15 cellular contexts compared by ENCODE assay signal in genomic region chr18:53153281-53153680, GRCh38.
DNase-seq lines count a peak whose midpoint lies in the region; ATAC-seq and TF ChIP-seq lines count a peak whose summit lies in the region.
"Had no signal": no experiment of that assay in that cellular context is flagged by ENCODE, and none has a peak within 500 bp of the region (broad histone marks: within the 10 kb centered on the region; RNA-seq: fewer than 3 reads in every experiment).

No MANE protein-coding gene starts in this region.

- no peak overlapping the region for H3K27ac Mint-ChIP-seq in MCF 10A (ENCODE audit: low read depth, unreplicated experiment)
- no peak overlapping the region for H3K27ac Mint-ChIP-seq in naive thymus-derived CD8-positive, alpha-beta T cell
- H3K27ac Mint-ChIP-seq: stimulated activated naive CD8-positive, alpha-beta T cell treated with anti-CD3 and anti-CD28 coated beads, Interleukin-15, Interleukin-2, amounts not matched to agents 100 ng/mL and 50 ng/mL, for 24 hours had no signal

- intact Hi-C loops in MCF 10A (cut with micrococcal nuclease), result no loop called here
- intact Hi-C loops in breast epithelium (cut with DNase I; ENCODE audit: low total_unique reads), result no loop called here
- intact Hi-C loops in mammary epithelial cell (cut with micrococcal nuclease), result loop anchor here (5.0 kb wide), 1 partner anchor 1486 kb away; no protein-coding TSS in a partner anchor
- intact Hi-C loops in testis (cut with DNase I; ENCODE audit: low total_unique reads), result no loop called here

- no peaks in the 10 kb centered on the region for H3F3A ChIP-seq in MM.1S (ENCODE audit: insufficient read depth, low read length)

- H3K4me1 ChIP-seq in breast epithelium, result no peaks in the 10 kb centered on the region
- H3K4me1 ChIP-seq in mammary epithelial cell (ENCODE audit: insufficient read depth, low read length), result no peaks in the 10 kb centered on the region
- H3K4me1 ChIP-seq in testis, result no peaks in the 10 kb centered on the region
- no peaks in the 10 kb centered on the region for H3K4me1 ChIP-seq in MM.1S (ENCODE audit: low read length)
- H3K4me1 ChIP-seq: gastroesophageal sphincter, spleen had no signal

- H3K9me2 ChIP-seq in MM.1S (replicated peaks; ENCODE audit: insufficient read depth, low read length), result no peaks in the 10 kb centered on the region

- H3K79me2 ChIP-seq in mammary epithelial cell (ENCODE audit: insufficient read depth, low read length) (no peaks in the 10 kb centered on the region), MM.1S (ENCODE audit: low read length) (no peaks in the 10 kb centered on the region)

- no peak overlapping the region for H3K4me2 ChIP-seq in mammary epithelial cell (ENCODE audit: insufficient read depth, low read depth, low read length)
- H3K4me2 ChIP-seq in MM.1S (ENCODE audit: low read depth, low read length), result no peak overlapping the region
- H3K4me2 ChIP-seq: BLaER1 treated with 17β-estradiol and CSF1 and Interleukin-3, amounts not matched to agents 10 nM and 100 nM had no signal

- ATAC-seq in HG03025 (IDR thresholded peaks at IDR 0.05; ENCODE audit: low FRiP score, unreplicated experiment), result no peak
- no peak for ATAC-seq in naive thymus-derived CD8-positive, alpha-beta T cell
- ATAC-seq: gastroesophageal sphincter, HCT116 had no signal

- BruUV-seq in MCF 10A (replicated peaks; lab: Mats Ljungman, UMichigan) (no TSS peak), mammary epithelial cell (replicated peaks; lab: Mats Ljungman, UMichigan) (no TSS peak)

- no peak for TF ChIP-seq CTCF in MCF 10A (IDR thresholded peaks at IDR 0.05; ENCODE audit: unreplicated experiment)
- no peak for TF ChIP-seq CTCF in breast epithelium (IDR thresholded peaks at IDR 0.05)
- peak; percentile 22; the same call in 1 of the 2 replicates for TF ChIP-seq CTCF in LNCAP (IDR thresholded peaks at IDR 0.05)
- TF ChIP-seq CTCF in mammary epithelial cell (conservative IDR thresholded peaks at IDR 0.05 in 1 of 2, IDR thresholded peaks at IDR 0.05 in 1 of 2; ENCODE audit: extremely low read depth in 1 of 2, insufficient read depth in 1 of 2, low read depth in 1 of 2, low read length in 2 of 2), result peak; percentile 10 to 14
- peak; percentile 9 to 44 (median 10) for TF ChIP-seq CTCF in testis (IDR thresholded peaks at IDR 0.05)
- no peak for TF ChIP-seq CTCF in MM.1S (IDR thresholded peaks at IDR 0.05; ENCODE audit: low read length)

- H3K9me3 ChIP-seq in breast epithelium, result no peaks in the 10 kb centered on the region
- peaks cover 5% of the 10 kb centered on the region for H3K9me3 ChIP-seq in mammary epithelial cell (replicated peaks; ENCODE audit: insufficient read depth, low read length)
- H3K9me3 ChIP-seq in testis, result no peaks in the 10 kb centered on the region
- no peaks in the 10 kb centered on the region for H3K9me3 ChIP-seq in MM.1S (replicated peaks; ENCODE audit: insufficient read depth, low read length)
- H3K9me3 ChIP-seq: BLaER1 treated with 17β-estradiol and CSF1 and Interleukin-3, amounts not matched to agents 10 nM and 100 nM; gastroesophageal sphincter; spleen had no signal

- H3K9ac ChIP-seq in mammary epithelial cell (ENCODE audit: insufficient read depth, low read length), result no peak overlapping the region
- no peak overlapping the region for H3K9ac ChIP-seq in MM.1S (ENCODE audit: low read length)
- H3K9ac ChIP-seq: BLaER1 treated with 17β-estradiol and CSF1 and Interleukin-3, amounts not matched to agents 10 nM and 100 nM had no signal

- H2AFZ ChIP-seq in mammary epithelial cell (ENCODE audit: low read depth, low read length) (no peak overlapping the region), MM.1S (ENCODE audit: low read length) (no peak overlapping the region)

- in situ Hi-C loops in mammary epithelial cell (cut with MboI; ENCODE audit: low sequenced_read_pairs in 2 of 2), result no loop called here

- POLR2A ChIA-PET in MCF 10A (lab: Yijun Ruan, JAX), result no interaction called here
- POLR2A ChIA-PET in naive thymus-derived CD8-positive, alpha-beta T cell (lab: Charles Lee), result no interaction called here

- WGBS in mammary epithelial cell (ENCODE audit: low coverage, missing lambda C conversion rate), result 54% methylated on average over 4 of the region's 4 CpGs
- WGBS in testis, 2 donors, result 33 to 46% methylated on average over 4 of the region's 4 CpGs

- no peaks in the 10 kb centered on the region for H3K27me3 Mint-ChIP-seq in MCF 10A (ENCODE audit: insufficient read depth, unreplicated experiment)
- H3K27me3 Mint-ChIP-seq in naive thymus-derived CD8-positive, alpha-beta T cell, result no peaks in the 10 kb centered on the region
- H3K27me3 Mint-ChIP-seq: stimulated activated naive CD8-positive, alpha-beta T cell treated with anti-CD3 and anti-CD28 coated beads, Interleukin-15, Interleukin-2, amounts not matched to agents 100 ng/mL and 50 ng/mL, for 24 hours had no signal

- H3K4me3 ChIP-seq in breast epithelium (no peak overlapping the region), mammary epithelial cell (replicated peaks in 1 of 3; ENCODE audit: insufficient read depth in 1 of 3, low read depth in 2 of 3, low read length in 3 of 3) (no peak overlapping the region), testis (no peak overlapping the region), MM.1S (ENCODE audit: low read length) (no peak overlapping the region)
- H3K4me3 ChIP-seq: BLaER1 treated with 17β-estradiol and CSF1 and Interleukin-3, amounts not matched to agents 10 nM and 100 nM; gastroesophageal sphincter; spleen had no signal

- no peak overlapping the region for H3K4me3 Mint-ChIP-seq in MCF 10A (ENCODE audit: unreplicated experiment)
- H3K4me3 Mint-ChIP-seq in naive thymus-derived CD8-positive, alpha-beta T cell, result no peak overlapping the region
- H3K4me3 Mint-ChIP-seq: stimulated activated naive CD8-positive, alpha-beta T cell treated with anti-CD3 and anti-CD28 coated beads, Interleukin-15, Interleukin-2, amounts not matched to agents 100 ng/mL and 50 ng/mL, for 24 hours had no signal

- H3K36me3 ChIP-seq in breast epithelium, result no peaks in the 10 kb centered on the region
- H3K36me3 ChIP-seq in mammary epithelial cell (ENCODE audit: insufficient read depth, low read length), result no peaks in the 10 kb centered on the region
- H3K36me3 ChIP-seq in testis (ENCODE audit: low read depth, missing control alignments), result no peaks in the 10 kb centered on the region
- no peaks in the 10 kb centered on the region for H3K36me3 ChIP-seq in MM.1S (replicated peaks; ENCODE audit: insufficient read depth, low read length)
- H3K36me3 ChIP-seq: BLaER1 treated with 17β-estradiol and CSF1 and Interleukin-3, amounts not matched to agents 10 nM and 100 nM; gastroesophageal sphincter; spleen had no signal

- H3K27me3 ChIP-seq in breast epithelium, result no peaks in the 10 kb centered on the region
- no peaks in the 10 kb centered on the region for H3K27me3 ChIP-seq in mammary epithelial cell (ENCODE audit: insufficient read depth, low read length)
- H3K27me3 ChIP-seq in testis, result no peaks in the 10 kb centered on the region
- H3K27me3 ChIP-seq in MM.1S (replicated peaks; ENCODE audit: insufficient read depth, low read length), result no peaks in the 10 kb centered on the region
- H3K27me3 ChIP-seq: BLaER1 treated with 17β-estradiol and CSF1 and Interleukin-3, amounts not matched to agents 10 nM and 100 nM; gastroesophageal sphincter; spleen had no signal

- H4K20me1 ChIP-seq in mammary epithelial cell (ENCODE audit: insufficient read depth, low read length) (no peaks in the 10 kb centered on the region), MM.1S (ENCODE audit: insufficient read depth, low read length) (no peaks in the 10 kb centered on the region)
- H4K20me1 ChIP-seq: BLaER1 treated with 17β-estradiol and CSF1 and Interleukin-3, amounts not matched to agents 10 nM and 100 nM had no signal

- CTCF ChIA-PET in MCF 10A (lab: Yijun Ruan, JAX), result interaction anchor here (0.6 to 1.7 kb wide), 4 partner anchors 10 to 381 kb away, joined by 3 to 7 read pairs (median 3); no protein-coding TSS in a partner anchor
- CTCF ChIA-PET in mammary epithelial cell (lab: Charles Lee; ENCODE audit: low non-redundant PET), result no interaction called here

- DNase-seq in MCF 10A (ENCODE audit: unreplicated experiment), result peak; percentile 4
- no peak for DNase-seq in breast epithelium (ENCODE audit: low spot score in 2 of 2)
- no peak for DNase-seq in mammary epithelial cell
- DNase-seq in testis, result peak; percentile 37
- no peak for DNase-seq in MM.1S
- no peak for DNase-seq in naive thymus-derived CD8-positive, alpha-beta T cell
- DNase-seq: NCI-H2029, spleen, T-helper 1 cell had no signal

- dilution Hi-C loops in mammary epithelial cell (cut with HindIII; ENCODE audit: low sequenced_read_pairs), result no loop called here

- no peak overlapping the region for H3K27ac ChIP-seq in breast epithelium
- no peak overlapping the region for H3K27ac ChIP-seq in mammary epithelial cell (ENCODE audit: insufficient read depth, low read depth, low read length)
- no peak overlapping the region for H3K27ac ChIP-seq in testis
- no peak overlapping the region for H3K27ac ChIP-seq in MM.1S (ENCODE audit: low read length)
- H3K27ac ChIP-seq: BLaER1 treated with 17β-estradiol and CSF1 and Interleukin-3, amounts not matched to agents 10 nM and 100 nM; gastroesophageal sphincter; spleen had no signal

- H3K9me3 Mint-ChIP-seq in MCF 10A (ENCODE audit: unreplicated experiment), result peaks cover 17% of the 10 kb centered on the region
- H3K9me3 Mint-ChIP-seq in naive thymus-derived CD8-positive, alpha-beta T cell, result peaks cover 0 to 8% (median 0%) of the 10 kb centered on the region in 9 donors

- no peaks in the 10 kb centered on the region for H3K4me1 Mint-ChIP-seq in MCF 10A (ENCODE audit: insufficient read depth, unreplicated experiment)
- H3K4me1 Mint-ChIP-seq in naive thymus-derived CD8-positive, alpha-beta T cell, result peaks cover 0 to 3% (median 0%) of the 10 kb centered on the region in 4 donors

- no peak for TF ChIP-seq POLR2A in breast epithelium (IDR thresholded peaks at IDR 0.05)
- TF ChIP-seq POLR2A in testis (IDR thresholded peaks at IDR 0.05), result no peak

- H3K36me3 Mint-ChIP-seq in MCF 10A (ENCODE audit: insufficient read depth, unreplicated experiment), result no peaks in the 10 kb centered on the region
- H3K36me3 Mint-ChIP-seq in naive thymus-derived CD8-positive, alpha-beta T cell, result no peaks in the 10 kb centered on the region

Comparison
In these comparisons a context has a peak if more than half of its experiments do, and no peak if none do; other contexts are left out.
1. DNase-seq: peak in MCF 10A (single experiment) and testis (single experiment); none in breast epithelium (0 of 2), mammary epithelial cell (single experiment), MM.1S (single experiment) and naive thymus-derived CD8-positive, alpha-beta T cell (0 of 10).
2. CTCF ChIP-seq: peak in LNCAP (single experiment), mammary epithelial cell (2 of 2) and testis (3 of 3); none in MCF 10A (single experiment), breast epithelium (0 of 3) and MM.1S (single experiment).